1 cellular context compared by ENCODE assay signal in the genomic region with DNA sequence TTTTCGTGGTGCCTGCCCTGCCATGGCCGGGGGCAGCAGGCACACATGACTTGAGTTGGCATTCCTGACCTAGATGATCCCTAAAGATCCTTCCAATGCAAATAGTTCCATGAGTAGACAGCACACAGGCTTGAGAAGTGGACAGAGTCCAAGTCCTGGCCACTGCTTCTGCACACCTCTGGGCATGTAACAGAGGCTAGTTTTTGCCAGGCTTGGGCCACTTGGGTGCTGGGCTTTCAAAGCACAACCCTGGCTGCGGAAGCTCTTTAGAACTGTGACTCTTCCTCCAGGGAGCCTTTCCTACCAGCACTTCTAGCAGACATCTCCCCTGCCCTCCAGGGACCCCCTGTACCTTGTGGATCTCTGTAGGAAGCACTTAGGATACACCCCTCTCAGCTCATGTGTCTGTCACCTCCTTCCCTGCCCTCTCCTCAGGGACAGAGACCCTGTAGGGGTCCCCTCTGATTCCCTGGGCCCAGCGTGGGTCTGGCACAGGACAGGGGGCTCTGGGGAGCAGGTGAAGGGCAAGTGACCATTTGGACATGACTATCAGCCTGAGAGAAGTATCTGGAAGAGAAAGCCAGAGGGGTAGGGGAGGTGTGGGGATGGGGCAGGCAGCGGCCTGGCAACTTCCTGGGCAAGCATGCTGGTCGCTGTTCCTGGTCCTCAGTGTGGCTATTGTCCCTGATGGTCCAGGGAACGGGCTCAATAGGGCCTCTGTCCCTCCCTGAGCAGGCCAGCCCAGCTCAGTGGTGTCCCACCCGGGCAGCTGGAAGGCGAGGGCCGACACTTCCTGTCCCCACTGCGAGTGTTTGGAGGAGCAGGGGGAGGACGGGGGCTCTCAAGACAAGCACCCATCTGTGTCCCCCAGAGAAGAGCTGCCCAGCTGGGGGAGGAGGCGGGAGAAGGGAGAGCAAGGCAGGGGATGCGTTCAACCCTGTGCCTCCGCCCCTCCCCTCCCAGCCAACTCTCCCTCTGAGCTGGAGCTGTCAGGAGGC.
TF ChIP-seq lines count a peak whose summit lies in the region.

No MANE protein-coding gene starts in this region.

TF ChIP-seq in GM23338, 12 proteins besides CTCF, POLR2A, EP300 and RAD21 (continued from another document):
- TF ChIP-seq, protein P1, sequence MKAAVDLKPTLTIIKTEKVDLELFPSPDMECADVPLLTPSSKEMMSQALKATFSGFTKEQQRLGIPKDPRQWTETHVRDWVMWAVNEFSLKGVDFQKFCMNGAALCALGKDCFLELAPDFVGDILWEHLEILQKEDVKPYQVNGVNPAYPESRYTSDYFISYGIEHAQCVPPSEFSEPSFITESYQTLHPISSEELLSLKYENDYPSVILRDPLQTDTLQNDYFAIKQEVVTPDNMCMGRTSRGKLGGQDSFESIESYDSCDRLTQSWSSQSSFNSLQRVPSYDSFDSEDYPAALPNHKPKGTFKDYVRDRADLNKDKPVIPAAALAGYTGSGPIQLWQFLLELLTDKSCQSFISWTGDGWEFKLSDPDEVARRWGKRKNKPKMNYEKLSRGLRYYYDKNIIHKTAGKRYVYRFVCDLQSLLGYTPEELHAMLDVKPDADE (IDR thresholded peaks at IDR 0.05) = no peak
- TF ChIP-seq, protein P2, sequence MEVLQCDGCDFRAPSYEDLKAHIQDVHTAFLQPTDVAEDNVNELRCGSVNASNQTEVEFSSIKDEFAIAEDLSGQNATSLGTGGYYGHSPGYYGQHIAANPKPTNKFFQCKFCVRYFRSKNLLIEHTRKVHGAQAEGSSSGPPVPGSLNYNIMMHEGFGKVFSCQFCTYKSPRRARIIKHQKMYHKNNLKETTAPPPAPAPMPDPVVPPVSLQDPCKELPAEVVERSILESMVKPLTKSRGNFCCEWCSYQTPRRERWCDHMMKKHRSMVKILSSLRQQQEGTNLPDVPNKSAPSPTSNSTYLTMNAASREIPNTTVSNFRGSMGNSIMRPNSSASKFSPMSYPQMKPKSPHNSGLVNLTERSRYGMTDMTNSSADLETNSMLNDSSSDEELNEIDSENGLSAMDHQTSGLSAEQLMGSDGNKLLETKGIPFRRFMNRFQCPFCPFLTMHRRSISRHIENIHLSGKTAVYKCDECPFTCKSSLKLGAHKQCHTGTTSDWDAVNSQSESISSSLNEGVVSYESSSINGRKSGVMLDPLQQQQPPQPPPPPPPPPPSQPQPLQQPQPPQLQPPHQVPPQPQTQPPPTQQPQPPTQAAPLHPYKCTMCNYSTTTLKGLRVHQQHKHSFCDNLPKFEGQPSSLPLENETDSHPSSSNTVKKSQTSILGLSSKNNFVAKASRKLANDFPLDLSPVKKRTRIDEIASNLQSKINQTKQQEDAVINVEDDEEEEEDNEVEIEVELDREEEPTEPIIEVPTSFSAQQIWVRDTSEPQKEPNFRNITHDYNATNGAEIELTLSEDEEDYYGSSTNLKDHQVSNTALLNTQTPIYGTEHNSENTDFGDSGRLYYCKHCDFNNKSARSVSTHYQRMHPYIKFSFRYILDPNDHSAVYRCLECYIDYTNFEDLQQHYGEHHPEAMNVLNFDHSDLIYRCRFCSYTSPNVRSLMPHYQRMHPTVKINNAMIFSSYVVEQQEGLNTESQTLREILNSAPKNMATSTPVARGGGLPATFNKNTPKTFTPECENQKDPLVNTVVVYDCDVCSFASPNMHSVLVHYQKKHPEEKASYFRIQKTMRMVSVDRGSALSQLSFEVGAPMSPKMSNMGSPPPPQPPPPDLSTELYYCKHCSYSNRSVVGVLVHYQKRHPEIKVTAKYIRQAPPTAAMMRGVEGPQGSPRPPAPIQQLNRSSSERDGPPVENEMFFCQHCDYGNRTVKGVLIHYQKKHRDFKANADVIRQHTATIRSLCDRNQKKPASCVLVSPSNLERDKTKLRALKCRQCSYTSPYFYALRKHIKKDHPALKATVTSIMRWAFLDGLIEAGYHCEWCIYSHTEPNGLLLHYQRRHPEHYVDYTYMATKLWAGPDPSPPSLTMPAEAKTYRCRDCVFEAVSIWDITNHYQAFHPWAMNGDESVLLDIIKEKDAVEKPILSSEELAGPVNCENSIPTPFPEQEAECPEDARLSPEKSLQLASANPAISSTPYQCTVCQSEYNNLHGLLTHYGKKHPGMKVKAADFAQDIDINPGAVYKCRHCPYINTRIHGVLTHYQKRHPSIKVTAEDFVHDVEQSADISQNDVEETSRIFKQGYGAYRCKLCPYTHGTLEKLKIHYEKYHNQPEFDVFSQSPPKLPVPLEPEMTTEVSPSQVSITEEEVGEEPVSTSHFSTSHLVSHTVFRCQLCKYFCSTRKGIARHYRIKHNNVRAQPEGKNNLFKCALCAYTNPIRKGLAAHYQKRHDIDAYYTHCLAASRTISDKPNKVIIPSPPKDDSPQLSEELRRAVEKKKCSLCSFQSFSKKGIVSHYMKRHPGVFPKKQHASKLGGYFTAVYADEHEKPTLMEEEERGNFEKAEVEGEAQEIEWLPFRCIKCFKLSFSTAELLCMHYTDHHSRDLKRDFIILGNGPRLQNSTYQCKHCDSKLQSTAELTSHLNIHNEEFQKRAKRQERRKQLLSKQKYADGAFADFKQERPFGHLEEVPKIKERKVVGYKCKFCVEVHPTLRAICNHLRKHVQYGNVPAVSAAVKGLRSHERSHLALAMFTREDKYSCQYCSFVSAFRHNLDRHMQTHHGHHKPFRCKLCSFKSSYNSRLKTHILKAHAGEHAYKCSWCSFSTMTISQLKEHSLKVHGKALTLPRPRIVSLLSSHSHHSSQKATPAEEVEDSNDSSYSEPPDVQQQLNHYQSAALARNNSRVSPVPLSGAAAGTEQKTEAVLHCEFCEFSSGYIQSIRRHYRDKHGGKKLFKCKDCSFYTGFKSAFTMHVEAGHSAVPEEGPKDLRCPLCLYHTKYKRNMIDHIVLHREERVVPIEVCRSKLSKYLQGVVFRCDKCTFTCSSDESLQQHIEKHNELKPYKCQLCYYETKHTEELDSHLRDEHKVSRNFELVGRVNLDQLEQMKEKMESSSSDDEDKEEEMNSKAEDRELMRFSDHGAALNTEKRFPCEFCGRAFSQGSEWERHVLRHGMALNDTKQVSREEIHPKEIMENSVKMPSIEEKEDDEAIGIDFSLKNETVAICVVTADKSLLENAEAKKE (CRISPR knock-in tag; IDR thresholded peaks at IDR 0.05) = no peak
- no peak for TF ChIP-seq STAT1 (IDR thresholded peaks at IDR 0.05; ENCODE audit: unreplicated experiment)
- no peak for TF ChIP-seq JUNB (IDR thresholded peaks at IDR 0.05; ENCODE audit: unreplicated experiment)
- TF ChIP-seq ZNF114 (CRISPR knock-in tag; IDR thresholded peaks at IDR 0.05) = no peak
- TF ChIP-seq NANOG (IDR thresholded peaks at IDR 0.05; ENCODE audit: borderline replicate concordance) = no peak
